6 cellular contexts compared by ENCODE assay signal in genomic region chr1:36576677-36577076, GRCh38.
"Had no signal": no experiment of that assay in that cellular context is flagged by ENCODE, and none has a peak within 500 bp of the region (broad histone marks: within the 10 kb centered on the region; RNA-seq: fewer than 3 reads in every experiment).

No MANE protein-coding gene starts in this region.

- H3K27ac ChIP-seq: adrenal gland, esophagus squamous epithelium, prostate gland, skin epidermis, stomach had no signal

- H3K9me3 ChIP-seq: adrenal gland, esophagus squamous epithelium, prostate gland, stomach had no signal

- H3K36me3 ChIP-seq: adrenal gland, esophagus squamous epithelium, prostate gland, stomach had no signal

- H3K4me3 ChIP-seq: adrenal gland, esophagus squamous epithelium, prostate gland, skin epidermis, stomach had no signal

- DNase-seq: esophagus squamous epithelium, kidney glomerular epithelial cell had no signal

- H3K4me1 ChIP-seq: adrenal gland, esophagus squamous epithelium, prostate gland, stomach had no signal
